ENCODE assay signal across 1 cellular context in genomic region chr6:10746915-10747250, GRCh38.
A peak's percentile ranks its signal among the peaks of the same experiment; 100 is the strongest.
TF ChIP-seq lines count a peak whose summit lies in the region.

No MANE protein-coding gene starts in this region.

TF ChIP-seq in K562, 482 proteins besides CTCF, POLR2A, EP300 and RAD21 (continues in another document):
- TF ChIP-seq ERF (CRISPR knock-in tag; IDR thresholded peaks at IDR 0.05) (no peak), ZNF431 (CRISPR knock-in tag; IDR thresholded peaks at IDR 0.05) (no peak), SRF (CRISPR knock-in tag; IDR thresholded peaks at IDR 0.05) (no peak), ZC3H8 (IDR thresholded peaks at IDR 0.05) (no peak), SETDB1 (IDR thresholded peaks at IDR 0.05; ENCODE audit: low read length) (no peak), NELFE (IDR thresholded peaks at IDR 0.05; ENCODE audit: insufficient read depth, insufficient read length) (no peak), CHD7 (IDR thresholded peaks at IDR 0.05; ENCODE audit: low read depth, low read length) (no peak), CBFA2T3 (IDR thresholded peaks at IDR 0.05) (no peak), NR4A1 (CRISPR knock-in tag; IDR thresholded peaks at IDR 0.05) (no peak), NR4A1 (tag; IDR thresholded peaks at IDR 0.05) (no peak), DPF2 (IDR thresholded peaks at IDR 0.05) (peak; percentile 37; the same call in 1 of the 2 replicates), ZNF282 (CRISPR knock-in tag; IDR thresholded peaks at IDR 0.05) (no peak), PHTF2 (CRISPR knock-in tag; IDR thresholded peaks at IDR 0.05) (no peak), BCOR (IDR thresholded peaks at IDR 0.05) (no peak), GATA2 (CRISPR knock-in tag; IDR thresholded peaks at IDR 0.05) (0 out of 2 replicates have a peak, but pooled peaks have one; percentile 33), ZBTB40 (IDR thresholded peaks at IDR 0.05) (peak; percentile 23; the same call in 1 of the 2 replicates), ZBTB40 (CRISPR knock-in tag; IDR thresholded peaks at IDR 0.05) (no peak), ZNF695 (CRISPR knock-in tag; IDR thresholded peaks at IDR 0.05) (no peak), ZNF518B (CRISPR knock-in tag; IDR thresholded peaks at IDR 0.05) (no peak), SMARCA4 (IDR thresholded peaks at IDR 0.05) (0 out of 2 replicates have a peak, but pooled peaks have one; percentile 27), ETV1 (tag; conservative IDR thresholded peaks at IDR 0.05; ENCODE audit: low read depth) (peak; percentile 25; the same call in 1 of the 2 replicates), HBP1 (CRISPR knock-in tag; IDR thresholded peaks at IDR 0.05) (no peak), CEBPG (CRISPR knock-in tag; IDR thresholded peaks at IDR 0.05) (peak; percentile 32; the same call in 1 of the 2 replicates), CEBPG (tag; conservative IDR thresholded peaks at IDR 0.05 in 1 of 2, IDR thresholded peaks at IDR 0.05 in 1 of 2) (no peak)
